Comparison of ENCODE assay signal across 8 cellular contexts in the genomic region with DNA sequence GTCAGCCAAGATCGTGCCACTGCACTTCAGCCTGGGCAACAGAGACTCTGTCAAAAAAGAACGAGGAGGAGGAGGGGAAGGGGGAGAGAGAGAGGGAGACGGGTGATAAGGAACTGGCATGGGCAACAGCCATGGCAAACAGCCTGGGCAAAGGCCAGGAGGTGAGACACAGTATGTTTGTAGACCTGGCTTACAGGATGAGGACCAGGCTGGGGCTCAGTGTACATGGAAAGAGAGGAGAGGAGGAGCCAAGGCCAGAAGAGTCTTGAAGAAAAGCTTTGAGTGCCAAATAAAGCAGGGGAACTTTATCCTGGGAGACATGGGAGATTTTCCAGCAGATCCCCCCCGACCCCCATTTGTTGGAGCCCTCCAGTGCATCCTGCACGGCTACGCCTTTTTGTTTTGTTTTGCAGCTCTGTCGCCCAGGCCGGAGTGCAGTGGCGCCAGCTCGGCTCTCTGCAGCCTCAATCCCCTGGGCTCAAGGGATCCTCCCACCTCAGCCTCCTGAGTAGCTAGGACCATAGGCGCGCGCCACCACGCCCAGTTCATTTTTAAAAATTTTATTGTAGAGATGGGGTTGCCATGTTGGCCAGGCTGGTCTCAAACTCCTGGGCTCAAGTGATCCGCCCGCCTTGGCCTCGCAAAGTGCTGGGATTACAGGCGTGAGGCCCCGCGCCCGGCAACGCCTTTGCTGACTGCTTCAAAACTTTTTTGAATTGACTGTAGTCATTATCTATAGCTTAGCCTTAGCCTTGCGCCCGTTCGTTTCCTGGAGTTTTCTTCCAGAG. TPM values are rescaled to one million over a fixed set of nuclear protein-coding genes. Genes with fewer than 3 reads are reported as not detected.
A peak's percentile ranks its signal among the peaks of the same experiment; 100 is the strongest.
DNase-seq lines count a peak whose midpoint lies in the region; FAIRE-seq and TF ChIP-seq lines count a peak whose summit lies in the region.

No MANE protein-coding gene starts in this region.

- intact Hi-C loops in Calu3 (cut with micrococcal nuclease; ENCODE audit: unreplicated experiment), result no loop called here

- TF ChIP-seq CTCF in Calu3 (IDR thresholded peaks at IDR 0.05; ENCODE audit: unreplicated experiment) (no peak), choroid plexus epithelial cell (conservative IDR thresholded peaks at IDR 0.05; ENCODE audit: low read depth, low read length) (no peak)

- DNase-seq in Calu3 (no peak), M059J (ENCODE audit: low read depth) (peak; percentile 19), choroid plexus epithelial cell (ENCODE audit: low read depth) (no peak), urothelium cell line (ENCODE audit: low spot score) (peak; percentile 18), AG08396 (ENCODE audit: low spot score) (no peak), SKM-1 (lab: John Stamatoyannopoulos, UW; ENCODE audit: unreplicated experiment) (no peak)
- DNase-seq in stimulated activated CD4-positive, alpha-beta T cell treated with anti-CD3 and anti-CD28 coated beads, Interleukin-4, amount 100 ng/mL, for 1 hour, result no peak

- no peaks in the 10 kb centered on the region for H3K9me3 ChIP-seq in mesodermal cell (ENCODE audit: control insufficient read depth, low read length)

- peaks cover 19% of the 10 kb centered on the region for H3K36me3 ChIP-seq in mesodermal cell (ENCODE audit: control insufficient read depth, insufficient read depth, low read length)

- H3K4me1 Mint-ChIP-seq in Calu3 (ENCODE audit: low read depth, unreplicated experiment), result peaks cover 16% of the 10 kb centered on the region

- H3K4me1 ChIP-seq in mesodermal cell (ENCODE audit: control insufficient read depth, insufficient read depth, low read length, poor library complexity, severe bottlenecking), result peaks cover 13% of the 10 kb centered on the region

- TSS peak; percentile 77 for BruUV-seq in Calu3 (replicated peaks; lab: Mats Ljungman, UMichigan)

- peak overlapping the region; percentile 88 for H3K4me3 Mint-ChIP-seq in Calu3 (ENCODE audit: low read depth, unreplicated experiment)

- no peaks in the 10 kb centered on the region for H3K27me3 Mint-ChIP-seq in Calu3 (ENCODE audit: unreplicated experiment)

- H3K36me3 Mint-ChIP-seq in Calu3 (ENCODE audit: insufficient read depth, unreplicated experiment), result peaks cover 47% of the 10 kb centered on the region

- peak overlapping the region; percentile 90 for H3K27ac Mint-ChIP-seq in Calu3 (ENCODE audit: unreplicated experiment)

- no peak for FAIRE-seq in urothelium cell line (lab: Jason Lieb, UNC)

- peak overlapping the region; percentile 99 for H3K27ac ChIP-seq in mesodermal cell (ENCODE audit: low read depth, low read length, severe bottlenecking)

- no peaks in the 10 kb centered on the region for H3K9me3 Mint-ChIP-seq in Calu3 (ENCODE audit: low read depth, unreplicated experiment)

- peak overlapping the region; percentile 87 for H3K4me3 ChIP-seq in choroid plexus epithelial cell (ENCODE audit: low read depth, low read length)
- H3K4me3 ChIP-seq in mesodermal cell (ENCODE audit: extremely low read depth, insufficient read depth, low read length, poor library complexity, severe bottlenecking), result peak overlapping the region; percentile 80

- CTCF ChIA-PET in Calu3 (lab: Charles Lee), result interaction anchor here (0.7 kb wide), 2 partner anchors 24 to 999 kb away, joined by 3 read pairs; no protein-coding TSS in a partner anchor

- 42 to 45% methylated on average over 18 to 21 of the region's 25 CpGs for WGBS in mesodermal cell (ENCODE audit: insufficient coverage in 2 of 2), 2 experiments

RNA-seq across cellular contexts. Expression of gene ALKBH5, which starts 1.2 kb away (rescaled TPM):
- 51.7 and 54.9 TPM in 2 replicates for total RNA-seq in Calu3 (2022)
- 94.3 and 141 TPM in 2 replicates for total RNA-seq in M059J (2014; rRNA removed; shearing (Covaris generic))
- polyA plus RNA-seq in mesodermal cell (2013, experiment 1 of 2), result 43.3 TPM
- polyA plus RNA-seq in mesodermal cell (2013, experiment 2 of 2), result 39.0 TPM

RNA-seq across cellular contexts. Expression of gene LLGL1, which starts 43.1 kb away (rescaled TPM):
- 10.0 and 10.7 TPM in 2 replicates for total RNA-seq in Calu3 (2022)
- 24.3 and 38.0 TPM in 2 replicates for total RNA-seq in M059J (2014; rRNA removed; shearing (Covaris generic))
- polyA plus RNA-seq in mesodermal cell (2013, experiment 1 of 2), result 64.1 TPM
- polyA plus RNA-seq in mesodermal cell (2013, experiment 2 of 2), result 52.4 TPM

Comparison
In these comparisons a context has a peak if more than half of its experiments do, and no peak if none do; other contexts are left out.
1. DNase-seq: peak in M059J (single experiment) and urothelium cell line (single experiment); none in Calu3 (single experiment), choroid plexus epithelial cell (single experiment), AG08396 (single experiment), stimulated activated CD4-positive, alpha-beta T cell treated with anti-CD3 and anti-CD28 coated beads, Interleukin-4, amount 100 ng/mL, for 1 hour (single experiment) and SKM-1 (single experiment).